In genomic region chr6:118945217-118945616, GRCh38 we compare ENCODE assay signal across 2 cellular contexts.
TF ChIP-seq lines count a peak whose summit lies in the region.

No MANE protein-coding gene starts in this region.

TF ChIP-seq in HepG2, 621 proteins besides CTCF, POLR2A, EP300 and RAD21:
- TF ChIP-seq ZNF446 (CRISPR knock-in tag; IDR thresholded peaks at IDR 0.05) (no peak), ZNF160 (CRISPR knock-in tag; IDR thresholded peaks at IDR 0.05) (peak; percentile 95)
TF ChIP-seq in HepG2: peak in this region for 1.

TF ChIP-seq in K562, 482 proteins besides CTCF, POLR2A, EP300 and RAD21:
- TF ChIP-seq TRIM28 (IDR thresholded peaks at IDR 0.05) (peak; percentile 87), JUN (IDR thresholded peaks at IDR 0.05; ENCODE audit: borderline replicate concordance, low read depth, low read length) (no peak), JUN (CRISPR knock-in tag; IDR thresholded peaks at IDR 0.05; ENCODE audit: borderline replicate concordance) (no peak), NR0B1 (IDR thresholded peaks at IDR 0.05; ENCODE audit: partially characterized antibody) (no peak), ZNF232 (CRISPR knock-in tag; IDR thresholded peaks at IDR 0.05) (no peak), CBX3 (IDR thresholded peaks at IDR 0.05; ENCODE audit: borderline replicate concordance in 1 of 2, low read length in 2 of 2) (0 out of 3 replicates have a peak, but pooled peaks of 1 of the 2 experiments have one; percentile 19), ZNF518B (CRISPR knock-in tag; IDR thresholded peaks at IDR 0.05) (no peak), ZNF280A (IDR thresholded peaks at IDR 0.05; ENCODE audit: low read depth, partially characterized antibody) (peak; percentile 36), ZBTB49 (CRISPR knock-in tag; IDR thresholded peaks at IDR 0.05; ENCODE audit: borderline replicate concordance) (no peak), ZNF354B (CRISPR knock-in tag; IDR thresholded peaks at IDR 0.05) (no peak), ARID2 (IDR thresholded peaks at IDR 0.05) (no peak)
